In genomic region chr7:82441916-82442478, GRCh38 we compare ENCODE assay signal across 10 cellular contexts. TPM values are rescaled to one million over a fixed set of nuclear protein-coding genes. Genes with fewer than 3 reads are reported as not detected.
A peak's percentile ranks its signal among the peaks of the same experiment; 100 is the strongest.
DNase-seq lines count a peak whose midpoint lies in the region; ATAC-seq and TF ChIP-seq lines count a peak whose summit lies in the region.
"Had no signal": no experiment of that assay in that cellular context is flagged by ENCODE, and none has a peak within 500 bp of the region (broad histone marks: within the 10 kb centered on the region; RNA-seq: fewer than 3 reads in every experiment).

No MANE protein-coding gene starts in this region.

- ATAC-seq in HG03439 (IDR thresholded peaks at IDR 0.05; ENCODE audit: unreplicated experiment) (no peak), T-helper 17 cell (no peak)
- ATAC-seq: K562 had no signal

- H3K4me2 ChIP-seq in KMS-11, result peak overlapping the region; percentile 60

- H3K9me3 ChIP-seq in Caco-2 (no peaks in the 10 kb centered on the region), duodenal mucosa (ENCODE audit: control insufficient read depth in 1 of 2, low read length in 2 of 2) (no peaks in the 10 kb centered on the region), T-helper 17 cell (ENCODE audit: control insufficient read depth, low read length, poor library complexity, severe bottlenecking) (no peaks in the 10 kb centered on the region)

- peaks cover 22% of the 10 kb centered on the region for H3K27me3 Mint-ChIP-seq in Caco-2 (ENCODE audit: insufficient read depth, unreplicated experiment)
- peaks cover 22% of the 10 kb centered on the region for H3K27me3 Mint-ChIP-seq in nephron progenitor cell (ENCODE audit: low read depth, poor library complexity)
- H3K27me3 Mint-ChIP-seq in T-helper 17 cell, result peaks cover 28% of the 10 kb centered on the region

- H3K27ac Mint-ChIP-seq in Caco-2 (ENCODE audit: unreplicated experiment) (no peak overlapping the region), nephron progenitor cell (no peak overlapping the region), T-helper 17 cell (no peak overlapping the region)
- H3K27ac Mint-ChIP-seq: activated T-cell treated with anti-CD3 and anti-CD28 coated beads, Interleukin-2, amount 50 U/mL, for 24 hours had no signal

- peaks cover 8% of the 10 kb centered on the region; the same call in 1 of the 2 replicates for H3K4me1 ChIP-seq in Caco-2
- H3K4me1 ChIP-seq in KMS-11 (ENCODE audit: low read depth, poor library complexity, severe bottlenecking), result peaks cover 31% of the 10 kb centered on the region
- peaks cover 9% of the 10 kb centered on the region in 2 donors for H3K4me1 ChIP-seq in duodenal mucosa (ENCODE audit: control insufficient read depth in 1 of 2, insufficient read depth in 2 of 2, low read length in 2 of 2)

- H3K4me3 ChIP-seq in Caco-2 (ENCODE audit: low read depth, low read length) (no peak overlapping the region), KMS-11 (IDR thresholded peaks at IDR 0.05; ENCODE audit: insufficient read depth, low read depth, low read length) (no peak overlapping the region), duodenal mucosa (ENCODE audit: low read depth in 1 of 2, low read length in 2 of 2) (peak overlapping the region; percentile 63 to 84)
- H3K4me3 ChIP-seq: K562 had no signal

- H3K9me3 Mint-ChIP-seq in Caco-2 (ENCODE audit: unreplicated experiment), result no peaks in the 10 kb centered on the region
- no peaks in the 10 kb centered on the region for H3K9me3 Mint-ChIP-seq in nephron progenitor cell
- H3K9me3 Mint-ChIP-seq: activated T-cell treated with anti-CD3 and anti-CD28 coated beads, Interleukin-2, amount 50 U/mL, for 24 hours had no signal

- H3K36me3 Mint-ChIP-seq in Caco-2 (ENCODE audit: insufficient read depth, unreplicated experiment) (no peaks in the 10 kb centered on the region), nephron progenitor cell (ENCODE audit: low read depth) (no peaks in the 10 kb centered on the region), T-helper 17 cell (ENCODE audit: low read depth) (no peaks in the 10 kb centered on the region)

- H3K27me3 ChIP-seq in Caco-2 (replicated peaks; ENCODE audit: control insufficient read depth, insufficient read depth, low read length) (no peaks in the 10 kb centered on the region), KMS-11 (ENCODE audit: insufficient read depth, low read depth) (no peaks in the 10 kb centered on the region; the same call in none of the 2 replicates), duodenal mucosa (ENCODE audit: control insufficient read depth in 1 of 2, insufficient read depth in 2 of 2, low read length in 2 of 2) (peaks cover 7 to 9% of the 10 kb centered on the region in 2 donors)

- H4K20me1 ChIP-seq in KMS-11 (ENCODE audit: insufficient read depth), result no peaks in the 10 kb centered on the region

- CTCF ChIA-PET in Caco-2 (lab: Charles Lee), result no interaction called here

- H3K4me1 Mint-ChIP-seq in Caco-2 (ENCODE audit: low read depth, unreplicated experiment) (no peaks in the 10 kb centered on the region), nephron progenitor cell (peaks cover 42% of the 10 kb centered on the region), T-helper 17 cell (no peaks in the 10 kb centered on the region)

- no peak overlapping the region; the same call in 1 of the 2 replicates for H3K27ac ChIP-seq in KMS-11
- H3K27ac ChIP-seq in duodenal mucosa (ENCODE audit: low read depth, low read length), result no peak overlapping the region

- H3K4me3 Mint-ChIP-seq in Caco-2 (ENCODE audit: unreplicated experiment) (peak overlapping the region; percentile 64), nephron progenitor cell (peak overlapping the region; percentile 95), T-helper 17 cell (no peak overlapping the region)

- BruUV-seq in Caco-2 (replicated peaks; lab: Mats Ljungman, UMichigan), result no TSS peak

- intact Hi-C loops in Caco-2 (cut with micrococcal nuclease; ENCODE audit: unreplicated experiment), result no loop called here

- POLR2A ChIA-PET in Caco-2 (lab: Charles Lee), result no interaction called here

- peak overlapping the region; percentile 94; the same call in 1 of the 2 replicates for H2AFZ ChIP-seq in KMS-11 (ENCODE audit: low read depth)

- peaks cover 5% of the 10 kb centered on the region; the same call in 1 of the 2 replicates for H3K79me2 ChIP-seq in KMS-11 (ENCODE audit: insufficient read depth, low read depth)

- no peaks in the 10 kb centered on the region for H3K36me3 ChIP-seq in Caco-2 (ENCODE audit: control insufficient read depth, insufficient read depth, low read length)
- H3K36me3 ChIP-seq in KMS-11 (ENCODE audit: insufficient read depth), result no peaks in the 10 kb centered on the region
- H3K36me3 ChIP-seq in duodenal mucosa (ENCODE audit: control insufficient read depth in 1 of 2, insufficient read depth in 2 of 2, low read length in 2 of 2), result no peaks in the 10 kb centered on the region

- DNase-seq in Caco-2, result no peak
- DNase-seq in nephron progenitor cell, result no peak
- no peak for DNase-seq in T-helper 17 cell
- DNase-seq in NK-92 treated with Interleukin-12 subunit alpha and Interleukin-12 subunit beta, amount 100 ng/mL, for 24 hours (lab: John Stamatoyannopoulos, UW), result no peak
- no peak for DNase-seq in LoVo (ENCODE audit: low spot score)
- DNase-seq: activated T-cell treated with anti-CD3 and anti-CD28 coated beads, Interleukin-2, amount 50 U/mL, for 24 hours had no signal

- peak overlapping the region; percentile 80; the same call in 1 of the 2 replicates for H3K9ac ChIP-seq in KMS-11
- no peak overlapping the region for H3K9ac ChIP-seq in duodenal mucosa (ENCODE audit: low read depth in 1 of 2, low read length in 2 of 2)

- TF ChIP-seq CTCF in Caco-2 (IDR thresholded peaks at IDR 0.05; ENCODE audit: insufficient read depth in 1 of 2, low read depth in 1 of 2, low read length in 1 of 2, severe bottlenecking in 1 of 2, unreplicated experiment in 1 of 2), result no peak
- no peak for TF ChIP-seq CTCF in KMS-11 (conservative IDR thresholded peaks at IDR 0.05; ENCODE audit: low read depth, low read length)
- no peak for TF ChIP-seq CTCF in nephron progenitor cell (IDR thresholded peaks at IDR 0.05)

RNA-seq across cellular contexts. Expression of gene CACNA2D1, which starts 1.6 kb away (rescaled TPM):
- total RNA-seq in Caco-2 (2022), result not detected in 2 replicates
- not detected for total RNA-seq in T-helper 17 cell

Comparison
In these comparisons a context has a peak if more than half of its experiments do, and no peak if none do; other contexts are left out.
1. H3K4me3 ChIP-seq: peak in duodenal mucosa (2 of 2); none in Caco-2 (single experiment) and KMS-11 (single experiment).